In genomic region chr3:189109145-189109544, GRCh38 we compare ENCODE assay signal across 20 cellular contexts.
DNase-seq lines count a peak whose midpoint lies in the region; ATAC-seq and TF ChIP-seq lines count a peak whose summit lies in the region.
"Had no signal": no experiment of that assay in that cellular context is flagged by ENCODE, and none has a peak within 500 bp of the region (broad histone marks: within the 10 kb centered on the region; RNA-seq: fewer than 3 reads in every experiment).

No MANE protein-coding gene starts in this region.

- intact Hi-C loops in left colon (cut with DNase I, micrococcal nuclease) = no loop called here

- peaks cover 4% of the 10 kb centered on the region for H3K36me3 Mint-ChIP-seq in mesothelial cell of epicardium
- no peaks in the 10 kb centered on the region for H3K36me3 Mint-ChIP-seq in activated T-cell treated with anti-CD3 and anti-CD28 coated beads, Interleukin-2, amount 50 U/mL, for 4 hours (ENCODE audit: insufficient read depth)

- TF ChIP-seq CTCF in SK-N-SH (IDR thresholded peaks at IDR 0.05) (no peak), mesothelial cell of epicardium (IDR thresholded peaks at IDR 0.05; ENCODE audit: unreplicated experiment) (no peak)

- H3K36me3 ChIP-seq in SK-N-SH (replicated peaks in 1 of 2; ENCODE audit: control insufficient read depth in 1 of 2, insufficient read depth in 2 of 2, low read length in 1 of 2) (no peaks in the 10 kb centered on the region), subcutaneous abdominal adipose tissue (ENCODE audit: control insufficient read depth in 5 of 5, insufficient read depth in 5 of 5, low read length in 5 of 5) (no peaks in the 10 kb centered on the region)
- H3K36me3 ChIP-seq: MG63, SJCRH30 had no signal

- H3K4me3 Mint-ChIP-seq in mesothelial cell of epicardium = peak overlapping the region; percentile 9
- no peak overlapping the region for H3K4me3 Mint-ChIP-seq in activated T-cell treated with anti-CD3 and anti-CD28 coated beads, Interleukin-2, amount 50 U/mL, for 4 hours

- DNase-seq in SK-N-SH (no peak), mesothelial cell of epicardium (ENCODE audit: low spot score in 2 of 2, unreplicated experiment in 2 of 2) (no peak), 8988T (no peak), left colon (no peak)
- no peak for DNase-seq in activated T-cell treated with anti-CD3 and anti-CD28 coated beads, Interleukin-2, amount 50 U/mL, for 4 hours
- DNase-seq: ACHN, IMR-90, KG1, MG63, NCI-H2029, NCI-H446, NCI-H526, PC-9, SJCRH30 had no signal

- H3K4me3 ChIP-seq in SK-N-SH (ENCODE audit: low read depth in 2 of 2, low read length in 1 of 2) = no peak overlapping the region
- H3K4me3 ChIP-seq in subcutaneous abdominal adipose tissue (ENCODE audit: low read depth in 1 of 5, low read length in 5 of 5) = no peak overlapping the region
- H3K4me3 ChIP-seq: MG63, PC-9, SJCRH30 had no signal

- H3K4me1 ChIP-seq in SK-N-SH (ENCODE audit: control insufficient read depth in 1 of 2, insufficient read depth in 2 of 2, low read depth in 1 of 2, low read length in 1 of 2) (peaks cover 0 to 19% of the 10 kb centered on the region in 2 experiments; a peak in 2 of 4 replicates), subcutaneous abdominal adipose tissue (ENCODE audit: control insufficient read depth in 5 of 5, insufficient read depth in 5 of 5, low read length in 5 of 5) (peaks cover 0 to 25% (median 11%) of the 10 kb centered on the region in 5 donors)
- H3K4me1 ChIP-seq: SJCRH30 had no signal

- H3K9ac ChIP-seq in SK-N-SH (no peak overlapping the region), subcutaneous abdominal adipose tissue (ENCODE audit: low read length in 5 of 5) (peak overlapping the region in 1 of 5 donors; percentile 5)

- H3K79me2 ChIP-seq in SK-N-SH (ENCODE audit: insufficient read depth) = no peaks in the 10 kb centered on the region

- H3F3A ChIP-seq in SK-N-SH (replicated peaks; ENCODE audit: insufficient read depth) = no peaks in the 10 kb centered on the region

- H3K4me1 Mint-ChIP-seq in mesothelial cell of epicardium = peaks cover 21% of the 10 kb centered on the region
- H3K4me1 Mint-ChIP-seq in activated T-cell treated with anti-CD3 and anti-CD28 coated beads, Interleukin-2, amount 50 U/mL, for 4 hours (ENCODE audit: low read depth) = no peaks in the 10 kb centered on the region

- 27% methylated on average over 8 of the region's 8 CpGs for WGBS in SK-N-SH (ENCODE audit: low lambda C conversion rate)

- H3K9me2 ChIP-seq in SK-N-SH = no peaks in the 10 kb centered on the region

- no peak for TF ChIP-seq EP300 in SK-N-SH (IDR thresholded peaks at IDR 0.05; ENCODE audit: borderline replicate concordance in 1 of 2, low read depth in 1 of 2, low read length in 1 of 2)

- peak overlapping the region; percentile 42; the same call in 1 of the 2 replicates for H3K4me2 ChIP-seq in SK-N-SH
- H3K4me2 ChIP-seq: PC-9 had no signal

- H3K9me3 Mint-ChIP-seq in mesothelial cell of epicardium = peaks cover 15% of the 10 kb centered on the region
- no peaks in the 10 kb centered on the region for H3K9me3 Mint-ChIP-seq in activated T-cell treated with anti-CD3 and anti-CD28 coated beads, Interleukin-2, amount 50 U/mL, for 4 hours

- H3K27me3 Mint-ChIP-seq in mesothelial cell of epicardium (ENCODE audit: low read depth) = no peaks in the 10 kb centered on the region
- H3K27me3 Mint-ChIP-seq in activated T-cell treated with anti-CD3 and anti-CD28 coated beads, Interleukin-2, amount 50 U/mL, for 4 hours (ENCODE audit: low read depth) = peaks cover 3% of the 10 kb centered on the region

- peaks cover 4% of the 10 kb centered on the region; the same call in 1 of the 2 replicates for H3K9me3 ChIP-seq in SK-N-SH
- H3K9me3 ChIP-seq in subcutaneous abdominal adipose tissue (ENCODE audit: control insufficient read depth in 5 of 5, low read length in 5 of 5) = no peaks in the 10 kb centered on the region
- H3K9me3 ChIP-seq: MG63, SJCRH30 had no signal

- H2AFZ ChIP-seq in SK-N-SH (ENCODE audit: low read depth) = no peak overlapping the region
- H2AFZ ChIP-seq: PC-9 had no signal

- H4K20me1 ChIP-seq in SK-N-SH (ENCODE audit: insufficient read depth) = no peaks in the 10 kb centered on the region

- H3K27ac ChIP-seq in SK-N-SH (ENCODE audit: low read depth in 2 of 2, low read length in 1 of 2) (peak overlapping the region in 1 of 2 experiments; percentile 89; a peak in 2 of 4 replicates), subcutaneous abdominal adipose tissue (ENCODE audit: low read depth, low read length) (peak overlapping the region; percentile 84)
- H3K27ac ChIP-seq: 22Rv1, PC-9, SJCRH30 had no signal

- H3K27me3 ChIP-seq in SK-N-SH (ENCODE audit: insufficient read depth) (no peaks in the 10 kb centered on the region; the same call in 1 of the 2 replicates), subcutaneous abdominal adipose tissue (ENCODE audit: control insufficient read depth in 5 of 5, insufficient read depth in 4 of 5, low read length in 5 of 5) (no peaks in the 10 kb centered on the region)
- H3K27me3 ChIP-seq: SJCRH30 had no signal

- no peak for TF ChIP-seq RAD21 in SK-N-SH (IDR thresholded peaks at IDR 0.05; ENCODE audit: low read length)

- CTCF ChIA-PET in SK-N-SH (lab: Yijun Ruan, JAX) = interaction anchor here (0.7 kb wide), 1 partner anchor 17 kb away, joined by 3 read pairs; no protein-coding TSS in a partner anchor

- POLR2A ChIA-PET in SK-N-SH (lab: Yijun Ruan, JAX) = no interaction called here

- peak overlapping the region; percentile 8 for H3K27ac Mint-ChIP-seq in mesothelial cell of epicardium

- ATAC-seq in SK-N-SH treated with all-trans-retinoic acid at 6 μM for 48 hours (no peak; the same call in 2 of the 3 replicates), GM21381 (IDR thresholded peaks at IDR 0.05; ENCODE audit: unreplicated experiment) (no peak), left colon (no peak)
- no peak for ATAC-seq in activated T-cell treated with anti-CD3 and anti-CD28 coated beads, Interleukin-2, amount 50 U/mL, for 4 hours
- ATAC-seq: HCT116, Right ventricle myocardium inferior had no signal

TF ChIP-seq in SK-N-SH, 30 proteins besides CTCF, POLR2A, EP300 and RAD21 (continues in another document):
- TF ChIP-seq MEF2A (IDR thresholded peaks at IDR 0.05; ENCODE audit: borderline replicate concordance, low read depth) = no peak
- no peak for TF ChIP-seq IRF3 (IDR thresholded peaks at IDR 0.05; ENCODE audit: low read depth, low read length)

TF ChIP-seq in SK-N-SH treated with all-trans-retinoic acid at 6 μM for 48 hours, 23 proteins besides CTCF, POLR2A, EP300 and RAD21 (continues in another document):
- TF ChIP-seq TSHZ2 (CRISPR knock-in tag; IDR thresholded peaks at IDR 0.05) (no peak), ZFP3 (CRISPR knock-in tag; IDR thresholded peaks at IDR 0.05) (no peak), SNAI2 (CRISPR knock-in tag; IDR thresholded peaks at IDR 0.05) (no peak), TOX (CRISPR knock-in tag; IDR thresholded peaks at IDR 0.05; ENCODE audit: borderline replicate concordance) (no peak), CSDC2 (CRISPR knock-in tag; IDR thresholded peaks at IDR 0.05) (no peak), ISL1 (CRISPR knock-in tag; IDR thresholded peaks at IDR 0.05) (no peak), ARNTL (CRISPR knock-in tag; IDR thresholded peaks at IDR 0.05; ENCODE audit: borderline replicate concordance, low read depth) (no peak), ZNF70 (CRISPR knock-in tag; IDR thresholded peaks at IDR 0.05) (no peak), CREB5 (CRISPR knock-in tag; IDR thresholded peaks at IDR 0.05; ENCODE audit: low read depth) (no peak), TCF4 (CRISPR knock-in tag; IDR thresholded peaks at IDR 0.05; ENCODE audit: borderline replicate concordance) (no peak), GLIS3 (CRISPR knock-in tag; IDR thresholded peaks at IDR 0.05) (no peak), ZNF565 (CRISPR knock-in tag; conservative IDR thresholded peaks at IDR 0.05; ENCODE audit: low read depth) (no peak), PPARA (CRISPR knock-in tag; IDR thresholded peaks at IDR 0.05; ENCODE audit: borderline replicate concordance) (no peak), ZC3H10 (CRISPR knock-in tag; IDR thresholded peaks at IDR 0.05) (no peak), ZNF8 (CRISPR knock-in tag; IDR thresholded peaks at IDR 0.05) (no peak)
